In the genomic region with DNA sequence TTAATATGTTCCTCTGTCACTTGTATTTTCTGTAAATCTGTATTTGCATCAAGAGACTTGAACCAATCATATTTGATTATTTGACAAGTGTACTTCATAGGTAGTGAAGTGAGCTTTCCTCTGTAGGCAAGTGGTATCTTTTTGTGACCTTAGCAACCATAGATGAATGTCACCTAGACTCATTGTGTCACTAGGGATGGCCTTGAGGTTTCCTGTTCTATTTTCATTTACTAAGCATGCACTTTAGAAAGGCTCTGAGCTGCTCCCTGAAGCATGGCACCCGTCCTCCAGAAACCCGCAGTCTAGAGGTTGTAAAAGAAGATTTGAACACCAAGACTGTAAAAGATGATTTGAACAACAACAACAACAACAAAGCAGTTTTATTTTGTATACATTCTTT, we compare ENCODE assay signal across 14 cellular contexts.
A peak's percentile ranks its signal among the peaks of the same experiment; 100 is the strongest.
DNase-seq lines count a peak whose midpoint lies in the region; ATAC-seq, FAIRE-seq and TF ChIP-seq lines count a peak whose summit lies in the region.
"Had no signal": no experiment of that assay in that cellular context is flagged by ENCODE, and none has a peak within 500 bp of the region (broad histone marks: within the 10 kb centered on the region; RNA-seq: fewer than 3 reads in every experiment).

No MANE protein-coding gene starts in this region.

- WGBS in GM12878 (ENCODE audit: insufficient coverage, insufficient replicate concordance, low lambda C conversion rate, missing lambda C conversion rate), result 0% methylated on average over 2 of the region's 2 CpGs

- no peak overlapping the region for H3K4me3 ChIP-seq in GM12878
- H3K4me3 ChIP-seq: adrenal gland, SJCRH30, thoracic aorta had no signal

- H3K9ac ChIP-seq in GM12878 (ENCODE audit: control insufficient read depth, insufficient read depth, low read length), result no peak overlapping the region

- H3K27ac Mint-ChIP-seq in progenitor cell of endocrine pancreas, result no peak overlapping the region
- H3K27ac Mint-ChIP-seq: CD4-positive, alpha-beta T cell had no signal

- H3K4me1 ChIP-seq in GM12878 (ENCODE audit: control insufficient read depth, insufficient read depth, low read length), result peaks cover 15% of the 10 kb centered on the region
- H3K4me1 ChIP-seq: adrenal gland, SJCRH30 had no signal

- H3K36me3 ChIP-seq in GM12878 (ENCODE audit: control insufficient read depth in 2 of 2, insufficient read depth in 2 of 2, low read length in 1 of 2), result peaks cover 0 to 10% of the 10 kb centered on the region in 2 experiments
- H3K36me3 ChIP-seq: adrenal gland, SJCRH30, thoracic aorta had no signal

- H3K27me3 Mint-ChIP-seq in progenitor cell of endocrine pancreas, result peaks cover 31% of the 10 kb centered on the region
- H3K27me3 Mint-ChIP-seq: CD4-positive, alpha-beta T cell had no signal

- no peak overlapping the region for H2AFZ ChIP-seq in GM12878 (ENCODE audit: control insufficient read depth, low read depth, low read length)

- DNase-seq in GM12878 (ENCODE audit: low read depth, low spot score), result peak; percentile 76
- DNase-seq in DMS79 treated with DMSO at 0.1 percent for 48 hours (lab: John Stamatoyannopoulos, UW), result no peak
- no peak for DNase-seq in NCI-H1436 treated with DMSO at 0.1 percent for 48 hours (lab: John Stamatoyannopoulos, UW)
- no peak for DNase-seq in progenitor cell of endocrine pancreas (ENCODE audit: low spot score, unreplicated experiment)
- no peak for DNase-seq in cortex of kidney (lab: John Stamatoyannopoulos, UW)
- DNase-seq: activated CD4-positive, alpha-beta T cell treated with anti-CD3 and anti-CD28 coated beads for 48 hours; adrenal gland; CD4-positive, alpha-beta T cell; NCI-H345; SJCRH30 had no signal

- RAD21 ChIA-PET in GM12878 (lab: Charles Lee; ENCODE audit: unreplicated experiment), result interaction anchor here (0.8 to 1.5 kb wide), 4 partner anchors 23 to 183 kb away, joined by 3 to 6 read pairs (median 4); no protein-coding TSS in a partner anchor

- SMC1A ChIA-PET in GM12878 (lab: Charles Lee; ENCODE audit: uncharacterized antibody, unreplicated experiment), result interaction anchor here (0.7 to 1.5 kb wide), 7 partner anchors 18 to 184 kb away, joined by 3 to 5 read pairs (median 3); no protein-coding TSS in a partner anchor

- no peaks in the 10 kb centered on the region for H3K4me1 Mint-ChIP-seq in progenitor cell of endocrine pancreas (ENCODE audit: low read depth)

- no peak overlapping the region for H3K4me3 Mint-ChIP-seq in progenitor cell of endocrine pancreas (ENCODE audit: low read depth)
- H3K4me3 Mint-ChIP-seq: CD4-positive, alpha-beta T cell had no signal

- peaks cover 6% of the 10 kb centered on the region for H3K79me2 ChIP-seq in GM12878 (ENCODE audit: control insufficient read depth, insufficient read depth, low read length)

- no peak for TF ChIP-seq RAD21 in GM12878 (IDR thresholded peaks at IDR 0.05; ENCODE audit: insufficient read depth, low read depth, low read length)

- no TSS peak for BruUV-seq in GM12878 (replicated peaks; lab: Mats Ljungman, UMichigan)

- peak; percentile 94 for ATAC-seq in GM18498 (IDR thresholded peaks at IDR 0.05; ENCODE audit: unreplicated experiment)
- peak; percentile 88 for ATAC-seq in GM21360 (IDR thresholded peaks at IDR 0.05; ENCODE audit: unreplicated experiment)
- ATAC-seq in HG03064 (IDR thresholded peaks at IDR 0.05; ENCODE audit: low read depth, unreplicated experiment), result peak; percentile 96
- ATAC-seq in GM12878, result peak; percentile 99

- H3K27ac ChIP-seq in GM12878 (ENCODE audit: control insufficient read depth, insufficient read depth), result no peak overlapping the region
- H3K27ac ChIP-seq: adrenal gland, SJCRH30, thoracic aorta had no signal

- TF ChIP-seq CTCF in GM12878 (IDR thresholded peaks at IDR 0.05 in 2 of 3, conservative IDR thresholded peaks at IDR 0.05 in 1 of 3; ENCODE audit: control insufficient read depth in 2 of 3, extremely low read depth in 1 of 3, insufficient read depth in 1 of 3, low read depth in 3 of 3, low read length in 3 of 3), result no peak
- TF ChIP-seq CTCF in progenitor cell of endocrine pancreas (IDR thresholded peaks at IDR 0.05; ENCODE audit: unreplicated experiment), result no peak

- POLR2A ChIA-PET in GM12878 (lab: Charles Lee), result interaction anchor here (1.0 kb wide), 1 partner anchor 11 kb away, joined by 3 read pairs; no protein-coding TSS in a partner anchor

- H4K20me1 ChIP-seq in GM12878 (ENCODE audit: control insufficient read depth, insufficient read depth), result no peaks in the 10 kb centered on the region

- intact Hi-C loops in GM12878 (cut with micrococcal nuclease; ENCODE audit: unreplicated experiment), result no loop called here

- in situ Hi-C loops in GM12878 (cut with MboI), result no loop called here

- no peaks in the 10 kb centered on the region for H3K9me3 Mint-ChIP-seq in progenitor cell of endocrine pancreas (ENCODE audit: low read depth)
- H3K9me3 Mint-ChIP-seq: CD4-positive, alpha-beta T cell had no signal

- H3K27me3 ChIP-seq in GM12878 (replicated peaks in 1 of 2; ENCODE audit: control insufficient read depth in 2 of 2, insufficient read depth in 2 of 2, low read length in 1 of 2), result no peaks in the 10 kb centered on the region
- H3K27me3 ChIP-seq: adrenal gland, SJCRH30 had no signal

- peak overlapping the region; percentile 50 for H3K4me2 ChIP-seq in GM12878 (ENCODE audit: control insufficient read depth, insufficient read depth)

- no peak for TF ChIP-seq POLR2A in GM12878 (IDR thresholded peaks at IDR 0.05; ENCODE audit: low read depth, low read length)

- H3K9me3 ChIP-seq in GM12878 (replicated peaks; ENCODE audit: control insufficient read depth, insufficient read depth, low read length), result no peaks in the 10 kb centered on the region
- H3K9me3 ChIP-seq: adrenal gland, SJCRH30, thoracic aorta had no signal

- peak; percentile 92 for FAIRE-seq in GM12878 (lab: Jason Lieb, UNC)

- no peaks in the 10 kb centered on the region for H3K36me3 Mint-ChIP-seq in progenitor cell of endocrine pancreas (ENCODE audit: insufficient read depth)

- TF ChIP-seq EP300 in GM12878 (IDR thresholded peaks at IDR 0.05; ENCODE audit: borderline replicate concordance in 1 of 2, control insufficient read depth in 1 of 2, low read depth in 2 of 2, low read length in 2 of 2), result peak in 1 of 2 experiments; percentile 47; a peak in 2 of 4 replicates

- CTCF ChIA-PET in GM12878 (lab: Yijun Ruan, JAX), result interaction anchor here (0.7 to 2.2 kb wide), 2 partner anchors 22 to 184 kb away, joined by 3 to 7 read pairs; no protein-coding TSS in a partner anchor

TF ChIP-seq in GM12878, 131 proteins besides CTCF, POLR2A, EP300 and RAD21 (continues in another document):
- TF ChIP-seq, protein P1, sequence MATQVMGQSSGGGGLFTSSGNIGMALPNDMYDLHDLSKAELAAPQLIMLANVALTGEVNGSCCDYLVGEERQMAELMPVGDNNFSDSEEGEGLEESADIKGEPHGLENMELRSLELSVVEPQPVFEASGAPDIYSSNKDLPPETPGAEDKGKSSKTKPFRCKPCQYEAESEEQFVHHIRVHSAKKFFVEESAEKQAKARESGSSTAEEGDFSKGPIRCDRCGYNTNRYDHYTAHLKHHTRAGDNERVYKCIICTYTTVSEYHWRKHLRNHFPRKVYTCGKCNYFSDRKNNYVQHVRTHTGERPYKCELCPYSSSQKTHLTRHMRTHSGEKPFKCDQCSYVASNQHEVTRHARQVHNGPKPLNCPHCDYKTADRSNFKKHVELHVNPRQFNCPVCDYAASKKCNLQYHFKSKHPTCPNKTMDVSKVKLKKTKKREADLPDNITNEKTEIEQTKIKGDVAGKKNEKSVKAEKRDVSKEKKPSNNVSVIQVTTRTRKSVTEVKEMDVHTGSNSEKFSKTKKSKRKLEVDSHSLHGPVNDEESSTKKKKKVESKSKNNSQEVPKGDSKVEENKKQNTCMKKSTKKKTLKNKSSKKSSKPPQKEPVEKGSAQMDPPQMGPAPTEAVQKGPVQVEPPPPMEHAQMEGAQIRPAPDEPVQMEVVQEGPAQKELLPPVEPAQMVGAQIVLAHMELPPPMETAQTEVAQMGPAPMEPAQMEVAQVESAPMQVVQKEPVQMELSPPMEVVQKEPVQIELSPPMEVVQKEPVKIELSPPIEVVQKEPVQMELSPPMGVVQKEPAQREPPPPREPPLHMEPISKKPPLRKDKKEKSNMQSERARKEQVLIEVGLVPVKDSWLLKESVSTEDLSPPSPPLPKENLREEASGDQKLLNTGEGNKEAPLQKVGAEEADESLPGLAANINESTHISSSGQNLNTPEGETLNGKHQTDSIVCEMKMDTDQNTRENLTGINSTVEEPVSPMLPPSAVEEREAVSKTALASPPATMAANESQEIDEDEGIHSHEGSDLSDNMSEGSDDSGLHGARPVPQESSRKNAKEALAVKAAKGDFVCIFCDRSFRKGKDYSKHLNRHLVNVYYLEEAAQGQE (IDR thresholded peaks at IDR 0.05; ENCODE audit: low read depth, low read length), result no peak
- TF ChIP-seq SUPT20H (IDR thresholded peaks at IDR 0.05; ENCODE audit: borderline replicate concordance, control insufficient read depth, low read depth, low read length) (no peak), CEBPB (IDR thresholded peaks at IDR 0.05; ENCODE audit: borderline replicate concordance in 1 of 2, low read depth in 2 of 2, low read length in 2 of 2) (no peak), KAT2A (conservative IDR thresholded peaks at IDR 0.05; ENCODE audit: control insufficient read depth, low read depth, low read length) (no peak), SREBF1 (IDR thresholded peaks at IDR 0.05; ENCODE audit: low read length) (no peak), CREB1 (IDR thresholded peaks at IDR 0.05; ENCODE audit: low read depth) (0 out of 2 replicates have a peak, but pooled peaks have one; percentile 23), TCF7 (IDR thresholded peaks at IDR 0.05; ENCODE audit: borderline replicate concordance) (no peak), MXI1 (IDR thresholded peaks at IDR 0.05; ENCODE audit: low read depth, low read length) (0 out of 2 replicates have a peak, but pooled peaks have one; percentile 59), NFIC (IDR thresholded peaks at IDR 0.05; ENCODE audit: low read depth, low read length) (peak; percentile 47; the same call in 1 of the 2 replicates), RAD51 (IDR thresholded peaks at IDR 0.05) (no peak), ETV6 (conservative IDR thresholded peaks at IDR 0.05 in 1 of 2, IDR thresholded peaks at IDR 0.05 in 1 of 2; ENCODE audit: borderline replicate concordance in 1 of 2, low read depth in 1 of 2) (no peak), MEF2A (IDR thresholded peaks at IDR 0.05; ENCODE audit: insufficient read depth, low read depth, low read length) (peak; percentile 73; the same call in 1 of the 2 replicates)
- TF ChIP-seq, protein P2, sequence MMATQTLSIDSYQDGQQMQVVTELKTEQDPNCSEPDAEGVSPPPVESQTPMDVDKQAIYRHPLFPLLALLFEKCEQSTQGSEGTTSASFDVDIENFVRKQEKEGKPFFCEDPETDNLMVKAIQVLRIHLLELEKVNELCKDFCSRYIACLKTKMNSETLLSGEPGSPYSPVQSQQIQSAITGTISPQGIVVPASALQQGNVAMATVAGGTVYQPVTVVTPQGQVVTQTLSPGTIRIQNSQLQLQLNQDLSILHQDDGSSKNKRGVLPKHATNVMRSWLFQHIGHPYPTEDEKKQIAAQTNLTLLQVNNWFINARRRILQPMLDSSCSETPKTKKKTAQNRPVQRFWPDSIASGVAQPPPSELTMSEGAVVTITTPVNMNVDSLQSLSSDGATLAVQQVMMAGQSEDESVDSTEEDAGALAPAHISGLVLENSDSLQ (IDR thresholded peaks at IDR 0.05), result peak; percentile 80
